In the genomic region with DNA sequence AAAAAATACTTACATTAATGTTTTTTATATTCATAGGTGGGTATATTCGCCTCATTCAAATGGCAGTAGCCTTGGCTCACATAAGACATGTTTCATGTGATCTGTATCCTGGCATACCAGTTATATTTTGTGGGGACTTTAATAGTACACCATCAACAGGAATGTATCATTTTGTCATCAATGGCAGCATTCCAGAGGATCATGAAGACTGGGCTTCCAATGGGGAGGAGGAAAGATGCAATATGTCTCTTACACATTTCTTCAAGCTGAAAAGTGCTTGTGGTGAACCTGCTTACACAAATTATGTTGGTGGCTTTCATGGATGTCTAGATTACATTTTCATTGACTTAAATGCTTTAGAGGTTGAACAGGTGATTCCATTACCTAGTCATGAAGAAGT, we compare ENCODE assay signal across 12 cellular contexts. TPM values are rescaled to one million over a fixed set of nuclear protein-coding genes. Genes with fewer than 3 reads are reported as not detected.
DNase-seq lines count a peak whose midpoint lies in the region; ATAC-seq and TF ChIP-seq lines count a peak whose summit lies in the region.
"Had no signal": no experiment of that assay in that cellular context is flagged by ENCODE, and none has a peak within 500 bp of the region (broad histone marks: within the 10 kb centered on the region; RNA-seq: fewer than 3 reads in every experiment).

No MANE protein-coding gene starts in this region.

- no peak for TF ChIP-seq EP300 in neural cell (conservative IDR thresholded peaks at IDR 0.05; ENCODE audit: poor library complexity, severe bottlenecking)

- H3K36me3 Mint-ChIP-seq in activated CD4-positive, alpha-beta T cell treated with anti-CD3 and anti-CD28 coated beads for 36 hours (ENCODE audit: low read depth): peaks cover 34% of the 10 kb centered on the region

- H3K9me3 ChIP-seq in neural cell (ENCODE audit: low read length): no peaks in the 10 kb centered on the region

- no peaks in the 10 kb centered on the region for H3K9me2 ChIP-seq in neural cell (ENCODE audit: insufficient read depth, low read length)

- no peaks in the 10 kb centered on the region for H3F3A ChIP-seq in neural cell (ENCODE audit: insufficient read depth, low read length, poor library complexity, severe bottlenecking)

- no peaks in the 10 kb centered on the region for H3K27me3 Mint-ChIP-seq in activated CD4-positive, alpha-beta T cell treated with anti-CD3 and anti-CD28 coated beads for 36 hours

- no peak for TF ChIP-seq RAD21 in neural cell (conservative IDR thresholded peaks at IDR 0.05)

- POLR2A ChIA-PET in activated CD4-positive, alpha-beta T cell treated with anti-CD3 and anti-CD28 coated beads for 36 hours (lab: Charles Lee): no interaction called here

- H3K4me3 Mint-ChIP-seq in activated CD4-positive, alpha-beta T cell treated with anti-CD3 and anti-CD28 coated beads for 36 hours: peak overlapping the region; percentile 62

- H3K4me3 ChIP-seq in NB4 (ENCODE audit: low read depth, low read length): peak overlapping the region; percentile 48
- H3K4me3 ChIP-seq in cardiac fibroblast (replicated peaks in 1 of 2; ENCODE audit: low read depth in 2 of 2, low read length in 2 of 2): no peak overlapping the region
- H3K4me3 ChIP-seq in neural cell (ENCODE audit: low read length): peak overlapping the region; percentile 98

- intact Hi-C loops in activated CD4-positive, alpha-beta T cell treated with anti-CD3 and anti-CD28 coated beads for 36 hours (cut with DNase I, micrococcal nuclease): loop anchor here in 1 of 2 experiments (5.0 to 10.0 kb wide), 4 partner anchors 395 to 877 kb away; partner anchors contain the start of genes ABHD6, IL17RD, PDHB and TASOR

- H3K27ac Mint-ChIP-seq in activated CD4-positive, alpha-beta T cell treated with anti-CD3 and anti-CD28 coated beads for 36 hours: peak overlapping the region; percentile 9
- H3K27ac Mint-ChIP-seq: mesothelial cell of epicardium had no signal

- CTCF ChIA-PET in activated CD4-positive, alpha-beta T cell treated with anti-CD3 and anti-CD28 coated beads for 36 hours (lab: Charles Lee): interaction anchor here (0.6 kb wide), 1 partner anchor 13 kb away, joined by 4 read pairs; no protein-coding TSS in a partner anchor

- no peak overlapping the region for H2AFZ ChIP-seq in neural cell (ENCODE audit: low read depth, low read length)

- ATAC-seq in activated CD4-positive, alpha-beta T cell treated with anti-CD3 and anti-CD28 coated beads for 36 hours: no peak
- no peak for ATAC-seq in HG03342 (IDR thresholded peaks at IDR 0.05; ENCODE audit: unreplicated experiment)
- ATAC-seq: sciatic nerve had no signal

- no peak overlapping the region for H3K9ac ChIP-seq in neural cell (ENCODE audit: low read length)

- peaks cover 49% of the 10 kb centered on the region for H3K4me1 Mint-ChIP-seq in activated CD4-positive, alpha-beta T cell treated with anti-CD3 and anti-CD28 coated beads for 36 hours

- H3K4me2 ChIP-seq in neural cell (ENCODE audit: low read length): peak overlapping the region; percentile 51

- no peaks in the 10 kb centered on the region for H3K27me3 ChIP-seq in neural cell (ENCODE audit: insufficient read depth, low read depth, low read length)

- no peaks in the 10 kb centered on the region for H4K20me1 ChIP-seq in neural cell (ENCODE audit: insufficient read depth)

- DNase-seq in activated CD4-positive, alpha-beta T cell treated with anti-CD3 and anti-CD28 coated beads for 36 hours: no peak
- no peak for DNase-seq in activated CD4-positive, alpha-beta T cell treated with anti-CD3 and anti-CD28 coated beads, Interleukin-2, amount 50 U/mL, for 4 hours
- DNase-seq in NB4 (ENCODE audit: low read depth) (no peak), cardiac fibroblast (ENCODE audit: low read depth in 2 of 2) (peak; percentile 39 to 58), LoVo (ENCODE audit: low spot score) (no peak), erythroblast (lab: John Stamatoyannopoulos, UW) (no peak)
- DNase-seq: NCI-H748 treated with DMSO at 0.1 percent for 48 hours had no signal

- H3K36me3 ChIP-seq in neural cell (ENCODE audit: insufficient read depth, low read length): peaks cover 3% of the 10 kb centered on the region

- TF ChIP-seq POLR2A in NB4 (IDR thresholded peaks at IDR 0.05; ENCODE audit: extremely low read depth, insufficient read length) (no peak), erythroblast (IDR thresholded peaks at IDR 0.05; ENCODE audit: low read length) (no peak)

- no peak overlapping the region for H3K27ac ChIP-seq in neural cell (ENCODE audit: low read length)

- no peaks in the 10 kb centered on the region for H3K9me3 Mint-ChIP-seq in activated CD4-positive, alpha-beta T cell treated with anti-CD3 and anti-CD28 coated beads for 36 hours (ENCODE audit: low read depth)
- H3K9me3 Mint-ChIP-seq: mesothelial cell of epicardium had no signal

- peaks cover 24% of the 10 kb centered on the region for H3K79me2 ChIP-seq in neural cell (replicated peaks; ENCODE audit: insufficient read depth, low read length)

- no peak for TF ChIP-seq CTCF in NB4 (IDR thresholded peaks at IDR 0.05; ENCODE audit: low read depth, low read length)
- TF ChIP-seq CTCF in cardiac fibroblast (IDR thresholded peaks at IDR 0.05; ENCODE audit: low read depth, low read length): no peak
- no peak for TF ChIP-seq CTCF in neural cell (IDR thresholded peaks at IDR 0.05; ENCODE audit: poor library complexity, severe bottlenecking)

TF ChIP-seq in neural cell, 6 proteins besides CTCF, POLR2A, EP300 and RAD21:
- no peak for TF ChIP-seq SMC3 (conservative IDR thresholded peaks at IDR 0.05; ENCODE audit: poor library complexity)
- TF ChIP-seq, protein P1, sequence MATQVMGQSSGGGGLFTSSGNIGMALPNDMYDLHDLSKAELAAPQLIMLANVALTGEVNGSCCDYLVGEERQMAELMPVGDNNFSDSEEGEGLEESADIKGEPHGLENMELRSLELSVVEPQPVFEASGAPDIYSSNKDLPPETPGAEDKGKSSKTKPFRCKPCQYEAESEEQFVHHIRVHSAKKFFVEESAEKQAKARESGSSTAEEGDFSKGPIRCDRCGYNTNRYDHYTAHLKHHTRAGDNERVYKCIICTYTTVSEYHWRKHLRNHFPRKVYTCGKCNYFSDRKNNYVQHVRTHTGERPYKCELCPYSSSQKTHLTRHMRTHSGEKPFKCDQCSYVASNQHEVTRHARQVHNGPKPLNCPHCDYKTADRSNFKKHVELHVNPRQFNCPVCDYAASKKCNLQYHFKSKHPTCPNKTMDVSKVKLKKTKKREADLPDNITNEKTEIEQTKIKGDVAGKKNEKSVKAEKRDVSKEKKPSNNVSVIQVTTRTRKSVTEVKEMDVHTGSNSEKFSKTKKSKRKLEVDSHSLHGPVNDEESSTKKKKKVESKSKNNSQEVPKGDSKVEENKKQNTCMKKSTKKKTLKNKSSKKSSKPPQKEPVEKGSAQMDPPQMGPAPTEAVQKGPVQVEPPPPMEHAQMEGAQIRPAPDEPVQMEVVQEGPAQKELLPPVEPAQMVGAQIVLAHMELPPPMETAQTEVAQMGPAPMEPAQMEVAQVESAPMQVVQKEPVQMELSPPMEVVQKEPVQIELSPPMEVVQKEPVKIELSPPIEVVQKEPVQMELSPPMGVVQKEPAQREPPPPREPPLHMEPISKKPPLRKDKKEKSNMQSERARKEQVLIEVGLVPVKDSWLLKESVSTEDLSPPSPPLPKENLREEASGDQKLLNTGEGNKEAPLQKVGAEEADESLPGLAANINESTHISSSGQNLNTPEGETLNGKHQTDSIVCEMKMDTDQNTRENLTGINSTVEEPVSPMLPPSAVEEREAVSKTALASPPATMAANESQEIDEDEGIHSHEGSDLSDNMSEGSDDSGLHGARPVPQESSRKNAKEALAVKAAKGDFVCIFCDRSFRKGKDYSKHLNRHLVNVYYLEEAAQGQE (IDR thresholded peaks at IDR 0.05; ENCODE audit: borderline replicate concordance): no peak
- no peak for TF ChIP-seq EZH2 (IDR thresholded peaks at IDR 0.05; ENCODE audit: borderline replicate concordance, insufficient read depth, low read length, poor library complexity, severe bottlenecking)
- TF ChIP-seq POLR2AphosphoS5 (IDR thresholded peaks at IDR 0.05): no peak
- TF ChIP-seq TAF1 (IDR thresholded peaks at IDR 0.05; ENCODE audit: low read depth): no peak
- TF ChIP-seq MXI1 (conservative IDR thresholded peaks at IDR 0.05; ENCODE audit: poor library complexity, severe bottlenecking): no peak

RNA-seq across cellular contexts. Expression of gene PDE12, which starts 3.5 kb away (rescaled TPM):
- total RNA-seq in activated CD4-positive, alpha-beta T cell treated with anti-CD3 and anti-CD28 coated beads for 36 hours: 10 to 100 TPM; 19.2 to 19.9 TPM
- polyA plus RNA-seq in neural cell: 9.6 and 10.3 TPM in 2 replicates
- polyA minus RNA-seq in neural cell: 30.2 and 37.7 TPM in 2 replicates

RNA-seq across cellular contexts. Expression of gene DNAH12, which starts 15.4 kb away (rescaled TPM):
- total RNA-seq in activated CD4-positive, alpha-beta T cell treated with anti-CD3 and anti-CD28 coated beads for 36 hours: not detected
- 1.6 and 1.8 TPM in 2 replicates for polyA plus RNA-seq in neural cell
- polyA minus RNA-seq in neural cell: 1.2 and 1.7 TPM in 2 replicates
- polyA plus RNA-seq: AG04450 had no signal

RNA-seq across cellular contexts. Expression of gene ARF4, which starts 37.6 kb away (rescaled TPM):
- 10 to 100 TPM; 49.6 to 50.0 TPM for total RNA-seq in activated CD4-positive, alpha-beta T cell treated with anti-CD3 and anti-CD28 coated beads for 36 hours
- 270 and 284 TPM in 2 replicates for polyA plus RNA-seq in neural cell
- 121 and 146 TPM in 2 replicates for polyA minus RNA-seq in neural cell

Comparison
In these comparisons a context has a peak if more than half of its experiments do, and no peak if none do; other contexts are left out.
1. DNase-seq: peak in cardiac fibroblast (2 of 2); none in activated CD4-positive, alpha-beta T cell treated with anti-CD3 and anti-CD28 coated beads for 36 hours (single experiment), activated CD4-positive, alpha-beta T cell treated with anti-CD3 and anti-CD28 coated beads, Interleukin-2, amount 50 U/mL, for 4 hours (0 of 2), NB4 (single experiment), LoVo (single experiment) and erythroblast (0 of 2).
2. H3K4me3 ChIP-seq: peak in NB4 (single experiment) and neural cell (single experiment); none in cardiac fibroblast (0 of 2).